ENCODE assay signal across 1 cellular context in the genomic region with DNA sequence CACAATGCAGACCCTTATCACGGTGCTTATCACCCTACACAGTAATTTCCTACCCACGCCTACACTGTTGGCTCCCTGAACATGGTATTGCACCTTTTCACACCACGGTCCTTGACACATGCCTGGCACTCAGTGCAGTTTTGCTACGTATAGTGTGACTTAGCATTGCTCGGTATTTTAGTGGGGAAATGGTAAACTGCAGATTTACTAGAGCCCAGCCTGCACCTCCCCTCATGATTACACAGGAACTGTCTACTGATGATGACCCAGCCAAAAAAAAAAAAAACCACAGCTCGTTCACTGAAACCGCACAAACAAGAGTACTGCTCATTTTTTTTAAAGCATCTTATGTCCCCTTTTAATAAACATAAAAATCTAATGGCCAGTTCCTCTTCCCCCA.
TF ChIP-seq lines count a peak whose summit lies in the region.

No MANE protein-coding gene starts in this region.

TF ChIP-seq in GM12878, 131 proteins besides CTCF, POLR2A, EP300 and RAD21 (continued from another document and continues in another):
- TF ChIP-seq CUX1 (IDR thresholded peaks at IDR 0.05; ENCODE audit: insufficient replicate concordance, low read depth, low read length) (no peak), ZNF274 (IDR thresholded peaks at IDR 0.05; ENCODE audit: insufficient read depth, insufficient read length) (no peak), HCFC1 (IDR thresholded peaks at IDR 0.05; ENCODE audit: low read length) (no peak), FOS (IDR thresholded peaks at IDR 0.05; ENCODE audit: borderline replicate concordance, extremely low read depth, insufficient read length) (no peak), TAF1 (IDR thresholded peaks at IDR 0.05; ENCODE audit: borderline replicate concordance, low read depth, low read length) (no peak), MXI1 (IDR thresholded peaks at IDR 0.05; ENCODE audit: low read depth, low read length) (no peak), HDAC2 (IDR thresholded peaks at IDR 0.05) (no peak), BHLHE40 (IDR thresholded peaks at IDR 0.05; ENCODE audit: borderline replicate concordance in 1 of 2, low read depth in 2 of 2, low read length in 1 of 2) (peak; percentile 15 to 19; a peak in 1 of 4 replicates), ZNF217 (IDR thresholded peaks at IDR 0.05) (no peak), RB1 (IDR thresholded peaks at IDR 0.05; ENCODE audit: borderline replicate concordance) (no peak), CBFB (IDR thresholded peaks at IDR 0.05; ENCODE audit: low read depth) (peak; percentile 58; the same call in 1 of the 2 replicates), USF2 (IDR thresholded peaks at IDR 0.05; ENCODE audit: borderline replicate concordance, low read depth, low read length) (no peak), BACH1 (IDR thresholded peaks at IDR 0.05; ENCODE audit: borderline replicate concordance) (peak; percentile 60; the same call in 1 of the 2 replicates), POLR2AphosphoS2 (IDR thresholded peaks at IDR 0.05; ENCODE audit: low read depth, low read length) (no peak), JUND (IDR thresholded peaks at IDR 0.05; ENCODE audit: low read depth, low read length) (no peak), KAT2A (conservative IDR thresholded peaks at IDR 0.05; ENCODE audit: control insufficient read depth, low read depth, low read length) (no peak), CEBPB (IDR thresholded peaks at IDR 0.05; ENCODE audit: borderline replicate concordance in 1 of 2, low read depth in 2 of 2, low read length in 2 of 2) (no peak), SRF (IDR thresholded peaks at IDR 0.05; ENCODE audit: low read depth in 2 of 2, low read length in 2 of 2) (no peak), SIN3A (IDR thresholded peaks at IDR 0.05; ENCODE audit: low read depth, low read length) (no peak), CREB1 (IDR thresholded peaks at IDR 0.05; ENCODE audit: low read depth) (peak; percentile 41; the same call in 1 of the 2 replicates), RFX5 (IDR thresholded peaks at IDR 0.05; ENCODE audit: low read depth, low read length) (no peak), MYC (IDR thresholded peaks at IDR 0.05; ENCODE audit: insufficient read depth, insufficient read length, insufficient replicate concordance, low read length, severe bottlenecking) (no peak), KDM1A (IDR thresholded peaks at IDR 0.05; ENCODE audit: borderline replicate concordance) (no peak), ZBTB4 (CRISPR knock-in tag; IDR thresholded peaks at IDR 0.05) (no peak), SUZ12 (IDR thresholded peaks at IDR 0.05; ENCODE audit: unreplicated experiment) (no peak), BRCA1 (IDR thresholded peaks at IDR 0.05; ENCODE audit: low read depth, low read length) (no peak), RUNX3 (IDR thresholded peaks at IDR 0.05; ENCODE audit: low read length) (peak; percentile 92), FOXM1 (IDR thresholded peaks at IDR 0.05; ENCODE audit: low read depth, low read length) (no peak), BMI1 (IDR thresholded peaks at IDR 0.05; ENCODE audit: borderline replicate concordance) (no peak), EGR1 (IDR thresholded peaks at IDR 0.05; ENCODE audit: borderline replicate concordance in 1 of 2, low read depth in 2 of 2, low read length in 2 of 2) (no peak), PAX8 (IDR thresholded peaks at IDR 0.05) (no peak), MEF2A (IDR thresholded peaks at IDR 0.05; ENCODE audit: insufficient read depth, low read depth, low read length) (no peak), CBX3 (IDR thresholded peaks at IDR 0.05; ENCODE audit: borderline replicate concordance, low read depth) (no peak), ZNF592 (IDR thresholded peaks at IDR 0.05) (no peak), SPI1 (IDR thresholded peaks at IDR 0.05; ENCODE audit: borderline replicate concordance, insufficient read depth, low read depth, low read length) (0 out of 2 replicates have a peak, but pooled peaks have one; percentile 9)
- TF ChIP-seq, protein P1, sequence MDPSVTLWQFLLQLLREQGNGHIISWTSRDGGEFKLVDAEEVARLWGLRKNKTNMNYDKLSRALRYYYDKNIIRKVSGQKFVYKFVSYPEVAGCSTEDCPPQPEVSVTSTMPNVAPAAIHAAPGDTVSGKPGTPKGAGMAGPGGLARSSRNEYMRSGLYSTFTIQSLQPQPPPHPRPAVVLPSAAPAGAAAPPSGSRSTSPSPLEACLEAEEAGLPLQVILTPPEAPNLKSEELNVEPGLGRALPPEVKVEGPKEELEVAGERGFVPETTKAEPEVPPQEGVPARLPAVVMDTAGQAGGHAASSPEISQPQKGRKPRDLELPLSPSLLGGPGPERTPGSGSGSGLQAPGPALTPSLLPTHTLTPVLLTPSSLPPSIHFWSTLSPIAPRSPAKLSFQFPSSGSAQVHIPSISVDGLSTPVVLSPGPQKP (IDR thresholded peaks at IDR 0.05; ENCODE audit: low read depth, low read length) = no peak
- TF ChIP-seq, protein P2, sequence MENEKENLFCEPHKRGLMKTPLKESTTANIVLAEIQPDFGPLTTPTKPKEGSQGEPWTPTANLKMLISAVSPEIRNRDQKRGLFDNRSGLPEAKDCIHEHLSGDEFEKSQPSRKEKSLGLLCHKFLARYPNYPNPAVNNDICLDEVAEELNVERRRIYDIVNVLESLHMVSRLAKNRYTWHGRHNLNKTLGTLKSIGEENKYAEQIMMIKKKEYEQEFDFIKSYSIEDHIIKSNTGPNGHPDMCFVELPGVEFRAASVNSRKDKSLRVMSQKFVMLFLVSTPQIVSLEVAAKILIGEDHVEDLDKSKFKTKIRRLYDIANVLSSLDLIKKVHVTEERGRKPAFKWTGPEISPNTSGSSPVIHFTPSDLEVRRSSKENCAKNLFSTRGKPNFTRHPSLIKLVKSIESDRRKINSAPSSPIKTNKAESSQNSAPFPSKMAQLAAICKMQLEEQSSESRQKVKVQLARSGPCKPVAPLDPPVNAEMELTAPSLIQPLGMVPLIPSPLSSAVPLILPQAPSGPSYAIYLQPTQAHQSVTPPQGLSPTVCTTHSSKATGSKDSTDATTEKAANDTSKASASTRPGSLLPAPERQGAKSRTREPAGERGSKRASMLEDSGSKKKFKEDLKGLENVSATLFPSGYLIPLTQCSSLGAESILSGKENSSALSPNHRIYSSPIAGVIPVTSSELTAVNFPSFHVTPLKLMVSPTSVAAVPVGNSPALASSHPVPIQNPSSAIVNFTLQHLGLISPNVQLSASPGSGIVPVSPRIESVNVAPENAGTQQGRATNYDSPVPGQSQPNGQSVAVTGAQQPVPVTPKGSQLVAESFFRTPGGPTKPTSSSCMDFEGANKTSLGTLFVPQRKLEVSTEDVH (IDR thresholded peaks at IDR 0.05; ENCODE audit: low read depth, partially characterized antibody) = no peak
- TF ChIP-seq, protein P3, sequence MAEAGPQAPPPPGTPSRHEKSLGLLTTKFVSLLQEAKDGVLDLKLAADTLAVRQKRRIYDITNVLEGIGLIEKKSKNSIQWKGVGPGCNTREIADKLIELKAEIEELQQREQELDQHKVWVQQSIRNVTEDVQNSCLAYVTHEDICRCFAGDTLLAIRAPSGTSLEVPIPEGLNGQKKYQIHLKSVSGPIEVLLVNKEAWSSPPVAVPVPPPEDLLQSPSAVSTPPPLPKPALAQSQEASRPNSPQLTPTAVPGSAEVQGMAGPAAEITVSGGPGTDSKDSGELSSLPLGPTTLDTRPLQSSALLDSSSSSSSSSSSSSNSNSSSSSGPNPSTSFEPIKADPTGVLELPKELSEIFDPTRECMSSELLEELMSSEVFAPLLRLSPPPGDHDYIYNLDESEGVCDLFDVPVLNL (IDR thresholded peaks at IDR 0.05; ENCODE audit: low read depth, low read length) = no peak
- TF ChIP-seq, protein P4, sequence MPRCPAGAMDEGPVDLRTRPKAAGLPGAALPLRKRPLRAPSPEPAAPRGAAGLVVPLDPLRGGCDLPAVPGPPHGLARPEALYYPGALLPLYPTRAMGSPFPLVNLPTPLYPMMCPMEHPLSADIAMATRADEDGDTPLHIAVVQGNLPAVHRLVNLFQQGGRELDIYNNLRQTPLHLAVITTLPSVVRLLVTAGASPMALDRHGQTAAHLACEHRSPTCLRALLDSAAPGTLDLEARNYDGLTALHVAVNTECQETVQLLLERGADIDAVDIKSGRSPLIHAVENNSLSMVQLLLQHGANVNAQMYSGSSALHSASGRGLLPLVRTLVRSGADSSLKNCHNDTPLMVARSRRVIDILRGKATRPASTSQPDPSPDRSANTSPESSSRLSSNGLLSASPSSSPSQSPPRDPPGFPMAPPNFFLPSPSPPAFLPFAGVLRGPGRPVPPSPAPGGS (IDR thresholded peaks at IDR 0.05; ENCODE audit: borderline replicate concordance, insufficient read depth, low read depth, low read length, poor library complexity, severe bottlenecking) = no peak
